Comparison of ENCODE assay signal across 1 cellular context in genomic region chr6:141824258-141824795, GRCh38.
TF ChIP-seq lines count a peak whose summit lies in the region.

No MANE protein-coding gene starts in this region.

TF ChIP-seq in K562, 482 proteins besides CTCF, POLR2A, EP300 and RAD21 (continued from another document):
- TF ChIP-seq GMEB1 (CRISPR knock-in tag; IDR thresholded peaks at IDR 0.05), result no peak
TF ChIP-seq in K562: peak in this region for 1.
